Comparison of ENCODE assay signal across 8 cellular contexts in the genomic region with DNA sequence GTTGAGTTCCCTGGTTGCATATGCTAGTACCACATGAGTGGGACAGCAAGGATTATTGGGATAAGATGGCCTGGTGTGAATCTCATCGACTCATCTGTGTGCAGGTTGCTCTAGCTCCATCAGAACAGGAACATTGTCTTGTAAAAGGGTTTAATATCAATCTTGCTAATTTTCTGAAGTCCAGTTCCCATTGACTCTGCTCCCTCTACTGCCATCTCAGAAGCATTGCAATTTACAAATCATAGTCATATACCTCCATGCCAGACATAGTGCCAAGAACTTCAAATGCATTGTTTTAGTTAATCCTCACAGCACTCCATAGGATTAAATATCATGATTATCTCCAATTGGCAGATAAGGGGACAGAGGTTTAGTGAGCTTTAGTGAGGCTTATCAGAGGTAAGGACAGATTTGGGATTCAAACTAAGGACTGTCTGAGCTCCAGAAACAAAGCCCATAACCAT. TPM values are rescaled to one million over a fixed set of nuclear protein-coding genes. Genes with fewer than 3 reads are reported as not detected.
A peak's percentile ranks its signal among the peaks of the same experiment; 100 is the strongest.
DNase-seq lines count a peak whose midpoint lies in the region; ATAC-seq lines count a peak whose summit lies in the region.

No MANE protein-coding gene starts in this region.

- H3K36me3 Mint-ChIP-seq in activated naive CD4-positive, alpha-beta T cell treated with anti-CD3 and anti-CD28 coated beads, Interleukin-2, amount 50 U/mL, for 24 hours, result no peaks in the 10 kb centered on the region

- no peak for DNase-seq in activated naive CD4-positive, alpha-beta T cell (lab: John Stamatoyannopoulos, UW)
- DNase-seq in NCI-H460 (ENCODE audit: extremely low read depth, low read depth), result peak; percentile 30
- DNase-seq in astrocyte of the hippocampus (ENCODE audit: low read depth, low spot score), result peak; percentile 50
- DNase-seq in left lobe of liver (ENCODE audit: low spot score), result no peak
- no peak for DNase-seq in NK-92 (lab: John Stamatoyannopoulos, UW; ENCODE audit: unreplicated experiment)
- no peak for DNase-seq in superior temporal gyrus (ENCODE audit: extremely low spot score)

- ATAC-seq in HG02610 (IDR thresholded peaks at IDR 0.05; ENCODE audit: unreplicated experiment) (peak; percentile 49), left lobe of liver (peak; percentile 83)

- peak overlapping the region; percentile 3 for H3K27ac Mint-ChIP-seq in activated naive CD4-positive, alpha-beta T cell treated with anti-CD3 and anti-CD28 coated beads, Interleukin-2, amount 50 U/mL, for 24 hours

- H3K4me3 Mint-ChIP-seq in activated naive CD4-positive, alpha-beta T cell treated with anti-CD3 and anti-CD28 coated beads, Interleukin-2, amount 50 U/mL, for 24 hours, result no peak overlapping the region

- peaks cover 40% of the 10 kb centered on the region for H3K4me1 Mint-ChIP-seq in activated naive CD4-positive, alpha-beta T cell treated with anti-CD3 and anti-CD28 coated beads, Interleukin-2, amount 50 U/mL, for 24 hours

- no peaks in the 10 kb centered on the region for H3K9me3 Mint-ChIP-seq in activated naive CD4-positive, alpha-beta T cell treated with anti-CD3 and anti-CD28 coated beads, Interleukin-2, amount 50 U/mL, for 24 hours

- no peaks in the 10 kb centered on the region for H3K27me3 Mint-ChIP-seq in activated naive CD4-positive, alpha-beta T cell treated with anti-CD3 and anti-CD28 coated beads, Interleukin-2, amount 50 U/mL, for 24 hours

RNA-seq across cellular contexts. Expression of gene STAT4, which starts 4.8 kb away (rescaled TPM):
- 10.4 and 12.7 TPM in 2 replicates for total RNA-seq in NCI-H460 (2014; rRNA removed; shearing (Covaris generic))
- 16.4 and 17.6 TPM in 2 replicates for polyA plus RNA-seq in NCI-H460 (2014; cell fraction: nucleus; rRNA removed)
- total RNA-seq in left lobe of liver, result 0.98 TPM

Comparison
In these comparisons a context has a peak if more than half of its experiments do, and no peak if none do; other contexts are left out.
1. DNase-seq: peak in NCI-H460 (single experiment) and astrocyte of the hippocampus (single experiment); none in activated naive CD4-positive, alpha-beta T cell (0 of 4), left lobe of liver (single experiment), NK-92 (single experiment) and superior temporal gyrus (single experiment).